11 cellular contexts compared by ENCODE assay signal in the genomic region with DNA sequence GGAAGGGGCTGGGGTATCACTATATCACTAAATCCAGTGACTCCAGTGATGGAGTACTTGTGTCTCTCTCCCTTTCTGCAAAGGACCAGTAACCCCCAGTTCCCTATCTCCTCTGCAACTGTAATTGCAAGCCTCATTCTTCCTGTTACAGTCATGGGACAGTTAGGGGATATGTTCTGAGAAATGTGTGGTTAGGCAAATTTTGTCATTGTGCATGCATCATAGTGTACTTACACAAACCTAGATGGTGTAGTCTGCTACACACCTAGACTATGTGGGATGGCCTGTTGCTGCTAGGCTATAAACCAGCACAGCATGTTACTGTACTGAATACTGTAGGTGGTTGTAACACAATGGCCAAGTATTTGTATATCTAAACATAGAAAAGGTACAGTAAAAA. TPM values are rescaled to one million over a fixed set of nuclear protein-coding genes. Genes with fewer than 3 reads are reported as not detected.
A peak's percentile ranks its signal among the peaks of the same experiment; 100 is the strongest.
DNase-seq lines count a peak whose midpoint lies in the region; ATAC-seq and TF ChIP-seq lines count a peak whose summit lies in the region.
"Had no signal": no experiment of that assay in that cellular context is flagged by ENCODE, and none has a peak within 500 bp of the region (broad histone marks: within the 10 kb centered on the region; RNA-seq: fewer than 3 reads in every experiment).

No MANE protein-coding gene starts in this region.

- peaks cover 28% of the 10 kb centered on the region for H3K36me3 Mint-ChIP-seq in activated CD4-positive, alpha-beta memory T cell treated with anti-CD3 and anti-CD28 coated beads, Interleukin-2, amount 10 ng/mL, durations not matched to agents 7 days and 5 days (ENCODE audit: low read depth)
- peaks cover 8% of the 10 kb centered on the region for H3K36me3 Mint-ChIP-seq in activated CD4-positive, alpha-beta memory T cell treated with anti-CD3 and anti-CD28 coated beads for 36 hours
- peaks cover 33% of the 10 kb centered on the region for H3K36me3 Mint-ChIP-seq in activated CD8-positive, alpha-beta T cell treated with anti-CD3 and anti-CD28 coated beads, Interleukin-2, amount 10 ng/mL, durations not matched to agents 7 days and 5 days (ENCODE audit: low read depth)

- H3K27ac ChIP-seq in gastrocnemius medialis (peak overlapping the region; percentile 89 to 95 (median 90)), upper lobe of left lung (no peak overlapping the region)
- H3K27ac ChIP-seq: tibial nerve had no signal

- TF ChIP-seq EP300 in upper lobe of left lung (IDR thresholded peaks at IDR 0.05) = no peak

- H3K4me1 ChIP-seq in gastrocnemius medialis (peaks cover 57 to 62% of the 10 kb centered on the region in 2 donors), upper lobe of left lung (peaks cover 13 to 28% (median 16%) of the 10 kb centered on the region in 4 donors)

- in situ Hi-C loops in gastrocnemius medialis (cut with MboI; ENCODE audit: low sequenced_read_pairs in 4 of 4) = loop anchor here in 1 of 4 donors (25.0 kb wide), 1 partner anchor 452 kb away; a partner anchor contains a TSS

- peak overlapping the region; percentile 92 for H3K4me3 Mint-ChIP-seq in activated CD4-positive, alpha-beta memory T cell treated with anti-CD3 and anti-CD28 coated beads, Interleukin-2, amount 10 ng/mL, durations not matched to agents 7 days and 5 days
- no peak overlapping the region for H3K4me3 Mint-ChIP-seq in activated CD4-positive, alpha-beta memory T cell treated with anti-CD3 and anti-CD28 coated beads for 36 hours
- peak overlapping the region; percentile 42 for H3K4me3 Mint-ChIP-seq in activated CD8-positive, alpha-beta T cell treated with anti-CD3 and anti-CD28 coated beads, Interleukin-2, amount 10 ng/mL, durations not matched to agents 7 days and 5 days

- peaks cover 66% of the 10 kb centered on the region for H3K4me1 Mint-ChIP-seq in activated CD4-positive, alpha-beta memory T cell treated with anti-CD3 and anti-CD28 coated beads, Interleukin-2, amount 10 ng/mL, durations not matched to agents 7 days and 5 days
- H3K4me1 Mint-ChIP-seq in activated CD4-positive, alpha-beta memory T cell treated with anti-CD3 and anti-CD28 coated beads for 36 hours (ENCODE audit: low read depth) = peaks cover 56% of the 10 kb centered on the region
- peaks cover 63% of the 10 kb centered on the region for H3K4me1 Mint-ChIP-seq in activated CD8-positive, alpha-beta T cell treated with anti-CD3 and anti-CD28 coated beads, Interleukin-2, amount 10 ng/mL, durations not matched to agents 7 days and 5 days (ENCODE audit: low read depth)

- intact Hi-C loops in activated CD4-positive, alpha-beta memory T cell treated with anti-CD3 and anti-CD28 coated beads for 36 hours (cut with micrococcal nuclease) = loop anchor here (5.0 to 10.0 kb wide), 2 partner anchors 471 to 1177 kb away; a partner anchor contains a TSS
- intact Hi-C loops in gastrocnemius medialis (cut with DNase I; ENCODE audit: low total_unique reads) = loop anchor here (10.0 kb wide), 4 partner anchors 799 to 1519 kb away; a partner anchor contains a TSS

- peak overlapping the region; percentile 29 for H3K27ac Mint-ChIP-seq in activated CD4-positive, alpha-beta memory T cell treated with anti-CD3 and anti-CD28 coated beads, Interleukin-2, amount 10 ng/mL, durations not matched to agents 7 days and 5 days
- no peak overlapping the region for H3K27ac Mint-ChIP-seq in activated CD4-positive, alpha-beta memory T cell treated with anti-CD3 and anti-CD28 coated beads for 36 hours
- H3K27ac Mint-ChIP-seq in activated CD8-positive, alpha-beta T cell treated with anti-CD3 and anti-CD28 coated beads, Interleukin-2, amount 10 ng/mL, durations not matched to agents 7 days and 5 days = peak overlapping the region; percentile 54

- TF ChIP-seq CTCF in gastrocnemius medialis (IDR thresholded peaks at IDR 0.05 in 4 of 5, conservative IDR thresholded peaks at IDR 0.05 in 1 of 5) = no peak
- no peak for TF ChIP-seq CTCF in upper lobe of left lung (IDR thresholded peaks at IDR 0.05)

- POLR2A ChIA-PET in activated CD4-positive, alpha-beta memory T cell treated with anti-CD3 and anti-CD28 coated beads, Interleukin-2, amount 10 ng/mL, durations not matched to agents 7 days and 5 days (lab: Charles Lee) = interaction anchor here (4.8 kb wide), 1 partner anchor 10 kb away, joined by 29 read pairs; no protein-coding TSS in a partner anchor
- POLR2A ChIA-PET in activated CD4-positive, alpha-beta memory T cell treated with anti-CD3 and anti-CD28 coated beads for 36 hours (lab: Charles Lee) = no interaction called here
- POLR2A ChIA-PET in activated CD8-positive, alpha-beta T cell treated with anti-CD3 and anti-CD28 coated beads, Interleukin-2, amount 10 ng/mL, durations not matched to agents 7 days and 5 days (lab: Charles Lee) = interaction anchor here (1.0 kb wide), 2 partner anchors 11 to 19 kb away, joined by 3 to 6 read pairs; no protein-coding TSS in a partner anchor

- no peak for DNase-seq in activated CD4-positive, alpha-beta memory T cell treated with anti-CD3 and anti-CD28 coated beads, Interleukin-2, amount 10 ng/mL, durations not matched to agents 7 days and 5 days
- DNase-seq in activated CD4-positive, alpha-beta memory T cell treated with anti-CD3 and anti-CD28 coated beads for 36 hours = no peak
- DNase-seq in Kasumi-1 (lab: John Stamatoyannopoulos, UW) (peak; percentile 53 to 67), gastrocnemius medialis (no peak), erythroblast (lab: John Stamatoyannopoulos, UW) (no peak), upper lobe of left lung (no peak)
- peak; percentile 24 for DNase-seq in activated CD8-positive, alpha-beta T cell treated with anti-CD3 and anti-CD28 coated beads, Interleukin-2, amount 10 ng/mL, durations not matched to agents 7 days and 5 days
- DNase-seq: NCI-H1436 treated with DMSO at 0.1 percent for 48 hours, T1000 had no signal

- no peaks in the 10 kb centered on the region for H3K9me3 Mint-ChIP-seq in activated CD4-positive, alpha-beta memory T cell treated with anti-CD3 and anti-CD28 coated beads, Interleukin-2, amount 10 ng/mL, durations not matched to agents 7 days and 5 days
- no peaks in the 10 kb centered on the region for H3K9me3 Mint-ChIP-seq in activated CD4-positive, alpha-beta memory T cell treated with anti-CD3 and anti-CD28 coated beads for 36 hours
- no peaks in the 10 kb centered on the region for H3K9me3 Mint-ChIP-seq in activated CD8-positive, alpha-beta T cell treated with anti-CD3 and anti-CD28 coated beads, Interleukin-2, amount 10 ng/mL, durations not matched to agents 7 days and 5 days (ENCODE audit: insufficient read depth)

- H3K27me3 Mint-ChIP-seq in activated CD4-positive, alpha-beta memory T cell treated with anti-CD3 and anti-CD28 coated beads, Interleukin-2, amount 10 ng/mL, durations not matched to agents 7 days and 5 days = no peaks in the 10 kb centered on the region
- no peaks in the 10 kb centered on the region for H3K27me3 Mint-ChIP-seq in activated CD4-positive, alpha-beta memory T cell treated with anti-CD3 and anti-CD28 coated beads for 36 hours
- peaks cover 2% of the 10 kb centered on the region for H3K27me3 Mint-ChIP-seq in activated CD8-positive, alpha-beta T cell treated with anti-CD3 and anti-CD28 coated beads, Interleukin-2, amount 10 ng/mL, durations not matched to agents 7 days and 5 days (ENCODE audit: low read depth)

- TF ChIP-seq POLR2A in gastrocnemius medialis (IDR thresholded peaks at IDR 0.05) (no peak), erythroblast (IDR thresholded peaks at IDR 0.05; ENCODE audit: low read length) (no peak), upper lobe of left lung (IDR thresholded peaks at IDR 0.05) (peak in 1 of 4 donors; percentile 26)

- H3K4me3 ChIP-seq in gastrocnemius medialis (no peak overlapping the region), upper lobe of left lung (no peak overlapping the region)
- H3K4me3 ChIP-seq: tibial nerve had no signal

- CTCF ChIA-PET in activated CD4-positive, alpha-beta memory T cell treated with anti-CD3 and anti-CD28 coated beads, Interleukin-2, amount 10 ng/mL, durations not matched to agents 7 days and 5 days (lab: Charles Lee) = interaction anchor here (0.7 to 2.6 kb wide), 5 partner anchors 8 to 338 kb away, joined by 3 to 15 read pairs (median 4); a partner anchor contains a TSS
- CTCF ChIA-PET in activated CD4-positive, alpha-beta memory T cell treated with anti-CD3 and anti-CD28 coated beads for 36 hours (lab: Charles Lee) = interaction anchor here (1.5 to 3.9 kb wide), 3 partner anchors 10 to 253 kb away, joined by 4 to 21 read pairs (median 7); a partner anchor contains a TSS
- CTCF ChIA-PET in activated CD8-positive, alpha-beta T cell treated with anti-CD3 and anti-CD28 coated beads, Interleukin-2, amount 10 ng/mL, durations not matched to agents 7 days and 5 days (lab: Charles Lee) = interaction anchor here (1.1 to 5.1 kb wide), 4 partner anchors 8 to 442 kb away, joined by 4 to 40 read pairs (median 6); no protein-coding TSS in a partner anchor

- no peak for ATAC-seq in activated CD8-positive, alpha-beta T cell treated with anti-CD3 and anti-CD28 coated beads, Interleukin-2, amount 10 ng/mL, durations not matched to agents 7 days and 5 days
- ATAC-seq in gastrocnemius medialis = no peak
- ATAC-seq in upper lobe of left lung (ENCODE audit: low FRiP score in 2 of 2) = no peak
- ATAC-seq in HG03342 (IDR thresholded peaks at IDR 0.05; ENCODE audit: unreplicated experiment) = no peak

- H3K27me3 ChIP-seq in gastrocnemius medialis (no peaks in the 10 kb centered on the region), upper lobe of left lung (no peaks in the 10 kb centered on the region)
- H3K27me3 ChIP-seq: tibial nerve had no signal

- H3K36me3 ChIP-seq in gastrocnemius medialis (no peaks in the 10 kb centered on the region), upper lobe of left lung (no peaks in the 10 kb centered on the region)

- no peaks in the 10 kb centered on the region for H3K9me3 ChIP-seq in gastrocnemius medialis
- no peaks in the 10 kb centered on the region for H3K9me3 ChIP-seq in upper lobe of left lung
- H3K9me3 ChIP-seq: tibial nerve had no signal

RNA-seq across cellular contexts. Expression of a gene that starts 2.2 kb away (rescaled TPM):
- total RNA-seq in activated CD4-positive, alpha-beta memory T cell treated with anti-CD3 and anti-CD28 coated beads, Interleukin-2, amount 10 ng/mL, durations not matched to agents 7 days and 5 days = 10 to 100 TPM; 60.8 to 61.2 TPM
- 10 to 100 TPM; 28.7 to 32.3 TPM for total RNA-seq in activated CD4-positive, alpha-beta memory T cell treated with anti-CD3 and anti-CD28 coated beads for 36 hours
- total RNA-seq in activated CD8-positive, alpha-beta T cell treated with anti-CD3 and anti-CD28 coated beads, Interleukin-2, amount 10 ng/mL, durations not matched to agents 7 days and 5 days = 10 to 100 TPM; 47.6 to 51.8 TPM
- total RNA-seq in gastrocnemius medialis = 10 to 100 TPM; 37.2 to 64.1 (median 51.2) TPM
- total RNA-seq in upper lobe of left lung = 100 to 1,000 TPM in 2 of 6 donors, 10 to 100 TPM in 4; 50.9 to 147 (median 61.5) TPM

Comparison
In these comparisons a context has a peak if more than half of its experiments do, and no peak if none do; other contexts are left out.
1. DNase-seq: peak in Kasumi-1 (2 of 2) and activated CD8-positive, alpha-beta T cell treated with anti-CD3 and anti-CD28 coated beads, Interleukin-2, amount 10 ng/mL, durations not matched to agents 7 days and 5 days (single experiment); none in activated CD4-positive, alpha-beta memory T cell treated with anti-CD3 and anti-CD28 coated beads, Interleukin-2, amount 10 ng/mL, durations not matched to agents 7 days and 5 days (single experiment), activated CD4-positive, alpha-beta memory T cell treated with anti-CD3 and anti-CD28 coated beads for 36 hours (single experiment), gastrocnemius medialis (0 of 2), erythroblast (0 of 2) and upper lobe of left lung (0 of 2).
2. H3K27ac ChIP-seq: peak in gastrocnemius medialis (4 of 4); none in upper lobe of left lung (0 of 4).